ENCODE assay signal across 23 cellular contexts in the genomic region with DNA sequence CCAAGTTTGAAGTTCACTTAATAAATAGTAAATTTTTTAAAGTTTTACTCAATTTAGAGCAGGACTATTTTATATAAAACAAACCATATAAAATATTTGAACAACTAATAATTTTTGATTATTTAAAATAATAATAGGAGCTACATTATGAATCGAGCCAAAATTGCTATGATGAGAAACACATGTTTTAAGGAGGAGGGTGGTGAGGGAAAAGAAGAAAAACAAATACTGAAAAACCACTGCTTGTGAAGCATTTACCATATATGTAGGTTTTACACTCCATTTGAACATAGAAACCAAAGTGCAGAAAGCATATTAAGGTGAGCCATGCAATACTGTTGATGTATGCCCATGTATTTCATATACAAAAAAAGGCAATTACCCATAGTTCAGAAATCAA.
"Had no signal": no experiment of that assay in that cellular context is flagged by ENCODE, and none has a peak within 500 bp of the region (broad histone marks: within the 10 kb centered on the region; RNA-seq: fewer than 3 reads in every experiment).

No MANE protein-coding gene starts in this region.

- H3K9me3 ChIP-seq: esophagus muscularis mucosa, lower lobe of right lung, sigmoid colon, uterus had no signal

- H3K27me3 Mint-ChIP-seq: activated naive CD8-positive, alpha-beta T cell treated with anti-CD3 and anti-CD28 coated beads for 36 hours; brain; central memory CD8-positive, alpha-beta T cell; natural killer cell treated with Interleukin-12 subunit alpha and Interleukin-12 subunit beta and Interleukin-15 and Interleukin-18, amount 100 ng/mL, for 72 hours had no signal

- H3K4me1 ChIP-seq: esophagus muscularis mucosa, lower lobe of right lung, sigmoid colon, uterus had no signal

- H3K4me3 Mint-ChIP-seq: activated naive CD8-positive, alpha-beta T cell treated with anti-CD3 and anti-CD28 coated beads for 36 hours; brain; central memory CD8-positive, alpha-beta T cell; natural killer cell treated with Interleukin-12 subunit alpha and Interleukin-12 subunit beta and Interleukin-15 and Interleukin-18, amount 100 ng/mL, for 72 hours had no signal

- H3K27ac ChIP-seq: coronary artery, esophagus muscularis mucosa, lower lobe of right lung, sigmoid colon, tibial nerve, uterus had no signal

- H3K27me3 ChIP-seq: esophagus muscularis mucosa, sigmoid colon, tibial nerve, uterus had no signal

- FAIRE-seq: keratinocyte had no signal

- DNase-seq: activated CD4-positive, alpha-beta T cell treated with anti-CD3 and anti-CD28 coated beads, Interleukin-2, amount 50 U/mL, for 4 hours; activated CD4-positive, CD25-positive, alpha-beta regulatory T cell treated with anti-CD3 and anti-CD28 coated beads, Interleukin-2, amount 50 U/mL, for 72 hours; activated naive CD4-positive, alpha-beta T cell; activated naive CD8-positive, alpha-beta T cell treated with anti-CD3 and anti-CD28 coated beads for 36 hours; amygdala; foreskin melanocyte; lower lobe of right lung; nucleus accumbens; sigmoid colon; stimulated activated CD4-positive, alpha-beta T cell treated with anti-CD3 and anti-CD28 coated beads, Interleukin-12 subunit alpha, Interleukin-12 subunit beta, amount 100 ng/mL, for 4 hours; stimulated activated CD4-positive, alpha-beta T cell treated with anti-CD3 and anti-CD28 coated beads, Interleukin-1b, Interleukin-23, amount 100 ng/mL, for 48 hours; stimulated activated CD8-positive, alpha-beta memory T cell treated with anti-CD3 and anti-CD28 coated beads, Interleukin-4, amount 100 ng/mL, for 48 hours; stimulated activated naive CD4-positive, alpha-beta T cell; substantia nigra; T1000; uterus had no signal

- H3K27ac Mint-ChIP-seq: activated naive CD8-positive, alpha-beta T cell treated with anti-CD3 and anti-CD28 coated beads for 36 hours; natural killer cell treated with Interleukin-12 subunit alpha and Interleukin-12 subunit beta and Interleukin-15 and Interleukin-18, amount 100 ng/mL, for 72 hours had no signal

- H3K36me3 ChIP-seq: esophagus muscularis mucosa, lower lobe of right lung, sigmoid colon, tibial nerve, uterus had no signal

- ATAC-seq: lower lobe of right lung; natural killer cell treated with Interleukin-12 subunit alpha and Interleukin-12 subunit beta and Interleukin-15 and Interleukin-18, amount 100 ng/mL, for 72 hours had no signal

- H3K4me3 ChIP-seq: coronary artery, esophagus muscularis mucosa, lower lobe of right lung, sigmoid colon, tibial nerve, uterus had no signal

- H3K36me3 Mint-ChIP-seq: activated naive CD8-positive, alpha-beta T cell treated with anti-CD3 and anti-CD28 coated beads for 36 hours; brain had no signal

- H3K4me1 Mint-ChIP-seq: activated naive CD8-positive, alpha-beta T cell treated with anti-CD3 and anti-CD28 coated beads for 36 hours; central memory CD8-positive, alpha-beta T cell had no signal
